ENCODE assay signal across 20 cellular contexts in the genomic region with DNA sequence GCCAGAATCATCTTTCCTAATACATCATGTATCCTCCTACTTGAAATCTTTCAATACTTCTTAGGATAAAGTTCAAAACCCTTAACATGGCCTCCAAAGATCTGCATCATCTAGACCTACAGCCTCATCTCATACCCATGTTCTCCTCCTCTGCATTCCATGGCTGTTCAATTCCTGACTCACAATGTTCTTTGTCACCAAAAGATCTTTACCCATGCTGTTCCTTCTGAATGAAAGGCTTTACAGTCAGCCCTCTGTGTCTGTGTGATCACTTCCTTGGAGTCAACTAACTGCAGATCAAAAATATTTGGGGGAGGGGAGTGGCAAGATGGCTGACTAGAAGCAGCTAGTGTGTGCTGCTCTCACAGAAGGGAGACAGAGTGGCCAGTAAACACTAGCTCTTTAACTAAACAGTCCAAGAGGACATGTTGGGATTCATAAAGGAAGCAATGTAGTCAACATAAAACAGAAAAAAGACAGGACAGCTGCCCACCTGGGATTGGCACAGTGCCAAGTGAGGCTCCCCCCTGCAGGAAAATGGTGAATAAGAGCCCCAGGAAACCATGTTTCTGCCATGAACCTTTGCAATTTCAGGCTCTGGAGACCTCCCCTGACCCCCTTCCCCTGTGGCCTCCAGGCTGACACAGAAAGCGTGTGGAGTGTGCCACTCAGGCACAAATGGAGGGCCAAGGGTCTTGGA. TPM values are rescaled to one million over a fixed set of nuclear protein-coding genes. Genes with fewer than 3 reads are reported as not detected.
DNase-seq lines count a peak whose midpoint lies in the region; ATAC-seq, FAIRE-seq and TF ChIP-seq lines count a peak whose summit lies in the region.
"Had no signal": no experiment of that assay in that cellular context is flagged by ENCODE, and none has a peak within 500 bp of the region (broad histone marks: within the 10 kb centered on the region; RNA-seq: fewer than 3 reads in every experiment).

No MANE protein-coding gene starts in this region.

- DNase-seq in EH (ENCODE audit: low read depth) = peak; percentile 81
- DNase-seq in bronchial epithelial cell (ENCODE audit: low read depth) = peak; percentile 15
- DNase-seq in kidney tubule cell (ENCODE audit: low spot score) = peak; percentile 85
- DNase-seq in hypothalamus (lab: John Stamatoyannopoulos, UW) = no peak
- no peak for DNase-seq in GM12891 (ENCODE audit: insufficient read length, low spot score)
- no peak for DNase-seq in NCI-H524 treated with DMSO at 0.1 percent for 48 hours (lab: John Stamatoyannopoulos, UW)
- DNase-seq: activated CD4-positive, alpha-beta memory T cell treated with anti-CD3 and anti-CD28 coated beads for 36 hours; activated naive CD4-positive, alpha-beta T cell treated with anti-CD3 and anti-CD28 coated beads for 36 hours; body of pancreas; glutamatergic neuron; lower lobe of right lung; naive B cell; NCI-H1694 treated with DMSO at 0.1 percent for 48 hours; NCI-H446; SHP77; stimulated activated CD4-positive, alpha-beta T cell treated with anti-CD3 and anti-CD28 coated beads, Interleukin-4, amount 100 ng/mL, for 24 hours had no signal

- TF ChIP-seq RAD21 in Ishikawa (IDR thresholded peaks at IDR 0.05; ENCODE audit: low read depth) = no peak

- TF ChIP-seq CTCF in bronchial epithelial cell (IDR thresholded peaks at IDR 0.05; ENCODE audit: insufficient read depth, low read length, severe bottlenecking) = no peak

- no peak for TF ChIP-seq POLR2A in GM12891 (IDR thresholded peaks at IDR 0.05; ENCODE audit: low read depth, low read length)

- no peak for TF ChIP-seq EP300 in Ishikawa (IDR thresholded peaks at IDR 0.05; ENCODE audit: borderline replicate concordance)

- no peak overlapping the region for H3K4me3 ChIP-seq in bronchial epithelial cell (ENCODE audit: low read depth, low read length)
- H3K4me3 ChIP-seq: body of pancreas, lower lobe of right lung, vagina had no signal

- H3K27me3 ChIP-seq in bronchial epithelial cell (ENCODE audit: control insufficient read depth, insufficient read depth, low read length) = no peaks in the 10 kb centered on the region
- H3K27me3 ChIP-seq: body of pancreas, vagina had no signal

- FAIRE-seq in bronchial epithelial cell (lab: Jason Lieb, UNC) (no peak), GM12891 (lab: Jason Lieb, UNC) (no peak)
- FAIRE-seq: GM12892 had no signal

- H3K36me3 ChIP-seq in bronchial epithelial cell (ENCODE audit: control insufficient read depth, insufficient read depth, low read length) = peaks cover 12% of the 10 kb centered on the region

- no peak for ATAC-seq in HG03039 (IDR thresholded peaks at IDR 0.05; ENCODE audit: unreplicated experiment)
- ATAC-seq: body of pancreas, lower lobe of right lung had no signal

TF ChIP-seq in Ishikawa, 13 proteins besides CTCF, POLR2A, EP300 and RAD21 (continues in another document):
- TF ChIP-seq TCF12 (IDR thresholded peaks at IDR 0.05; ENCODE audit: low read depth) (no peak), EGR1 (IDR thresholded peaks at IDR 0.05) (no peak), FOXM1 (IDR thresholded peaks at IDR 0.05; ENCODE audit: borderline replicate concordance, low read depth) (no peak), YY1 (IDR thresholded peaks at IDR 0.05; ENCODE audit: low read depth) (0 out of 2 replicates have a peak, but pooled peaks have one; percentile 36), TEAD4 (IDR thresholded peaks at IDR 0.05) (no peak), CREB1 (IDR thresholded peaks at IDR 0.05; ENCODE audit: low read depth) (no peak), ZBTB7A (IDR thresholded peaks at IDR 0.05; ENCODE audit: low read depth) (no peak), CEBPB (IDR thresholded peaks at IDR 0.05) (no peak), TAF1 (IDR thresholded peaks at IDR 0.05; ENCODE audit: low read depth) (no peak)
- TF ChIP-seq, protein P1, sequence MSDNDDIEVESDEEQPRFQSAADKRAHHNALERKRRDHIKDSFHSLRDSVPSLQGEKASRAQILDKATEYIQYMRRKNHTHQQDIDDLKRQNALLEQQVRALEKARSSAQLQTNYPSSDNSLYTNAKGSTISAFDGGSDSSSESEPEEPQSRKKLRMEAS (IDR thresholded peaks at IDR 0.05) = no peak
- TF ChIP-seq, protein P2, sequence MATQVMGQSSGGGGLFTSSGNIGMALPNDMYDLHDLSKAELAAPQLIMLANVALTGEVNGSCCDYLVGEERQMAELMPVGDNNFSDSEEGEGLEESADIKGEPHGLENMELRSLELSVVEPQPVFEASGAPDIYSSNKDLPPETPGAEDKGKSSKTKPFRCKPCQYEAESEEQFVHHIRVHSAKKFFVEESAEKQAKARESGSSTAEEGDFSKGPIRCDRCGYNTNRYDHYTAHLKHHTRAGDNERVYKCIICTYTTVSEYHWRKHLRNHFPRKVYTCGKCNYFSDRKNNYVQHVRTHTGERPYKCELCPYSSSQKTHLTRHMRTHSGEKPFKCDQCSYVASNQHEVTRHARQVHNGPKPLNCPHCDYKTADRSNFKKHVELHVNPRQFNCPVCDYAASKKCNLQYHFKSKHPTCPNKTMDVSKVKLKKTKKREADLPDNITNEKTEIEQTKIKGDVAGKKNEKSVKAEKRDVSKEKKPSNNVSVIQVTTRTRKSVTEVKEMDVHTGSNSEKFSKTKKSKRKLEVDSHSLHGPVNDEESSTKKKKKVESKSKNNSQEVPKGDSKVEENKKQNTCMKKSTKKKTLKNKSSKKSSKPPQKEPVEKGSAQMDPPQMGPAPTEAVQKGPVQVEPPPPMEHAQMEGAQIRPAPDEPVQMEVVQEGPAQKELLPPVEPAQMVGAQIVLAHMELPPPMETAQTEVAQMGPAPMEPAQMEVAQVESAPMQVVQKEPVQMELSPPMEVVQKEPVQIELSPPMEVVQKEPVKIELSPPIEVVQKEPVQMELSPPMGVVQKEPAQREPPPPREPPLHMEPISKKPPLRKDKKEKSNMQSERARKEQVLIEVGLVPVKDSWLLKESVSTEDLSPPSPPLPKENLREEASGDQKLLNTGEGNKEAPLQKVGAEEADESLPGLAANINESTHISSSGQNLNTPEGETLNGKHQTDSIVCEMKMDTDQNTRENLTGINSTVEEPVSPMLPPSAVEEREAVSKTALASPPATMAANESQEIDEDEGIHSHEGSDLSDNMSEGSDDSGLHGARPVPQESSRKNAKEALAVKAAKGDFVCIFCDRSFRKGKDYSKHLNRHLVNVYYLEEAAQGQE (IDR thresholded peaks at IDR 0.05; ENCODE audit: low read depth) = no peak
- TF ChIP-seq, protein P3, sequence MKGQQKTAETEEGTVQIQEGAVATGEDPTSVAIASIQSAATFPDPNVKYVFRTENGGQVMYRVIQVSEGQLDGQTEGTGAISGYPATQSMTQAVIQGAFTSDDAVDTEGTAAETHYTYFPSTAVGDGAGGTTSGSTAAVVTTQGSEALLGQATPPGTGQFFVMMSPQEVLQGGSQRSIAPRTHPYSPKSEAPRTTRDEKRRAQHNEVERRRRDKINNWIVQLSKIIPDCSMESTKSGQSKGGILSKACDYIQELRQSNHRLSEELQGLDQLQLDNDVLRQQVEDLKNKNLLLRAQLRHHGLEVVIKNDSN (IDR thresholded peaks at IDR 0.05) = no peak

TF ChIP-seq in GM12891, 5 proteins besides CTCF, POLR2A, EP300 and RAD21:
- TF ChIP-seq TAF1 (IDR thresholded peaks at IDR 0.05; ENCODE audit: low read depth, low read length) = no peak
- no peak for TF ChIP-seq PAX5 (IDR thresholded peaks at IDR 0.05; ENCODE audit: insufficient read depth, low read length, severe bottlenecking)
- TF ChIP-seq POU2F2 (IDR thresholded peaks at IDR 0.05; ENCODE audit: low read depth, low read length) = no peak
- no peak for TF ChIP-seq POLR2AphosphoS5 (IDR thresholded peaks at IDR 0.05; ENCODE audit: low read depth, low read length)
- no peak for TF ChIP-seq SPI1 (IDR thresholded peaks at IDR 0.05; ENCODE audit: low read depth, low read length)

RNA-seq across cellular contexts. Expression of a gene that starts 31.9 kb away (rescaled TPM):
- 9.5 and 14.7 TPM in 2 replicates for total RNA-seq in bronchial epithelial cell
- 8.9 TPM for polyA plus RNA-seq in GM12891 (2012; ENCODE audit: low read depth, missing spikeins)

Comparison
In these comparisons a context has a peak if more than half of its experiments do, and no peak if none do; other contexts are left out.
1. DNase-seq: peak in EH (single experiment), bronchial epithelial cell (single experiment) and kidney tubule cell (single experiment); none in hypothalamus (0 of 51), GM12891 (single experiment) and NCI-H524 treated with DMSO at 0.1 percent for 48 hours (single experiment).